8 cellular contexts compared by ENCODE assay signal in genomic region chr7:92528188-92528957, GRCh38. TPM values are rescaled to one million over a fixed set of nuclear protein-coding genes. Genes with fewer than 3 reads are reported as not detected.
A peak's percentile ranks its signal among the peaks of the same experiment; 100 is the strongest.
DNase-seq lines count a peak whose midpoint lies in the region; ATAC-seq, FAIRE-seq and TF ChIP-seq lines count a peak whose summit lies in the region.

PEX1 (minus strand) TSS chr7:92528520; CDS start chr7:92528435, 85 bp downstream.
RBM48 (plus strand) TSS chr7:92528795; CDS start chr7:92528814, 19 bp downstream.

- peak within 1 kb of the TSS; percentile 95 for H3K4me3 ChIP-seq in IMR-90 (ENCODE audit: insufficient read depth, low read depth, low read length)
- peak within 1 kb of the TSS; percentile 84 for H3K4me3 ChIP-seq in OCI-LY7 (ENCODE audit: low read depth, low read length, poor library complexity, severe bottlenecking)
- peak within 1 kb of the TSS; percentile 88 to 100 (median 95) for H3K4me3 ChIP-seq in endothelial cell of umbilical vein (replicated peaks in 1 of 3; ENCODE audit: insufficient read depth in 1 of 3, low read depth in 1 of 3, low read length in 3 of 3)

- intact Hi-C loops in IMR-90 (cut with micrococcal nuclease) (loop anchor here (1.0 to 5.0 kb wide), 4 partner anchors 59 to 529 kb away; no protein-coding TSS in a partner anchor), OCI-LY7 (cut with micrococcal nuclease; ENCODE audit: unreplicated experiment) (loop anchor here (2.0 to 5.0 kb wide), 5 partner anchors 59 to 704 kb away; partner anchors contain the start of genes AKAP9 and VPS50), endothelial cell of umbilical vein (cut with micrococcal nuclease) (loop anchor here (1.0 to 5.0 kb wide), 7 partner anchors 62 to 704 kb away; partner anchors contain the start of genes ANKIB1, CDK6, FAM133B and KRIT1)

- H4K5ac ChIP-seq in IMR-90 (ENCODE audit: low read depth, low read length): peak within 1 kb of the TSS; percentile 99

- peak within 1 kb of the TSS; percentile 99 for H3K23ac ChIP-seq in IMR-90 (ENCODE audit: low read depth, low read length)

- H2AK9ac ChIP-seq in IMR-90 (replicated peaks; ENCODE audit: low read depth, low read length, poor library complexity): peak within 1 kb of the TSS; percentile 83

- peak; percentile 1; the same call in 1 of the 2 replicates for TF ChIP-seq RAD21 in IMR-90 (IDR thresholded peaks at IDR 0.05; ENCODE audit: low read length)

- POLR2A ChIA-PET in IMR-90 (lab: Charles Lee; ENCODE audit: unreplicated experiment): interaction anchor here (1.0 kb wide), 2 partner anchors 84 to 308 kb away, joined by 5 to 14 read pairs; partner anchors contain the start of gene CDK6
- POLR2A ChIA-PET in OCI-LY7 (lab: Charles Lee): interaction anchor here (0.6 to 2.2 kb wide), 30 partner anchors 11 to 1789 kb away, joined by 3 to 10 read pairs (median 4); partner anchors contain the start of genes AKAP9, FAM133B and SAMD9
- POLR2A ChIA-PET in endothelial cell of umbilical vein (lab: Charles Lee): interaction anchor here (0.6 to 1.1 kb wide), 7 partner anchors 10 to 741 kb away, joined by 3 to 7 read pairs (median 3); no protein-coding TSS in a partner anchor

- peak within 1 kb of the TSS; percentile 98 for H3K4ac ChIP-seq in IMR-90 (ENCODE audit: low read depth, low read length)

- peak; percentile 97 for FAIRE-seq in endothelial cell of umbilical vein (lab: Jason Lieb, UNC)

- peak within 1 kb of the TSS; percentile 85 for H2BK5ac ChIP-seq in IMR-90 (ENCODE audit: low read depth, low read length, poor library complexity, severe bottlenecking)

- CTCF ChIA-PET in IMR-90 (lab: Yijun Ruan, JAX): interaction anchor here (0.6 to 1.3 kb wide), 4 partner anchors 10 to 1421 kb away, joined by 3 to 6 read pairs (median 4); no protein-coding TSS in a partner anchor
- CTCF ChIA-PET in OCI-LY7 (lab: Charles Lee; ENCODE audit: unreplicated experiment): interaction anchor here (0.5 to 1.3 kb wide), 10 partner anchors 11 to 308 kb away, joined by 3 to 6 read pairs (median 4); partner anchors contain the start of genes CDK6, FAM133B and GATAD1
- CTCF ChIA-PET in endothelial cell of umbilical vein (lab: Charles Lee): interaction anchor here (0.5 to 1.6 kb wide), 22 partner anchors 10 to 698 kb away, joined by 3 to 13 read pairs (median 4); partner anchors contain the start of genes FAM133B, GATAD1 and MTERF1

- H3K36me3 ChIP-seq in IMR-90 (ENCODE audit: control insufficient read depth, insufficient read depth, low read length) (peaks cover 4% of the 10 kb centered on the region; the same call in 1 of the 2 replicates), OCI-LY7 (ENCODE audit: insufficient read depth, low read length) (peaks cover 42% of the 10 kb centered on the region), endothelial cell of umbilical vein (ENCODE audit: control insufficient read depth in 2 of 2, extremely low read depth in 1 of 2, insufficient read depth in 2 of 2, low read length in 2 of 2) (peaks cover 0 to 11% of the 10 kb centered on the region in 2 experiments)

- TF ChIP-seq POLR2A in IMR-90 (IDR thresholded peaks at IDR 0.05; ENCODE audit: low read depth, low read length) (peak; percentile 89), endothelial cell of umbilical vein (IDR thresholded peaks at IDR 0.05; ENCODE audit: low read depth, low read length) (peak; percentile 70)

- no peaks in the 10 kb centered on the region; the same call in 1 of the 2 replicates for H3K9me1 ChIP-seq in IMR-90 (ENCODE audit: insufficient read depth, low read length)
- H3K9me1 ChIP-seq in endothelial cell of umbilical vein (replicated peaks; ENCODE audit: control insufficient read depth, extremely low read depth, insufficient read depth, low read length): no peaks in the 10 kb centered on the region

- H3K79me1 ChIP-seq in IMR-90 (ENCODE audit: low read depth in 1 of 2, low read length in 2 of 2): peaks cover 25 to 46% of the 10 kb centered on the region in 2 experiments

- 0% methylated on average over 28 of the region's 79 CpGs; no CpG with 5 or more reads in 1 of the 2 experiments for WGBS in IMR-90 (ENCODE audit: extremely low coverage in 2 of 2, insufficient read length in 1 of 2), 2 experiments

- H3K79me2 ChIP-seq in OCI-LY7 (ENCODE audit: insufficient read depth, low read depth, low read length) (peaks cover 51% of the 10 kb centered on the region), endothelial cell of umbilical vein (ENCODE audit: control insufficient read depth, insufficient read depth, low read length) (peaks cover 12% of the 10 kb centered on the region)

- H2BK120ac ChIP-seq in IMR-90 (ENCODE audit: low read depth, low read length): peak within 1 kb of the TSS; percentile 83

- in situ Hi-C loops in IMR-90 (cut with MboI; ENCODE audit: low sequenced_read_pairs): no loop called here

- H3K18ac ChIP-seq in IMR-90 (ENCODE audit: low read depth, low read length): peak within 1 kb of the TSS; percentile 75

- TF ChIP-seq CTCF in IMR-90 (conservative IDR thresholded peaks at IDR 0.05; ENCODE audit: low read depth, low read length) (peak; percentile 49), OCI-LY7 (conservative IDR thresholded peaks at IDR 0.05; ENCODE audit: low read length) (peak; percentile 78), endothelial cell of umbilical vein (IDR thresholded peaks at IDR 0.05; ENCODE audit: extremely low read depth in 1 of 2, insufficient read depth in 1 of 2, low read depth in 1 of 2, low read length in 2 of 2) (peak; percentile 34 to 50)

- H3K56ac ChIP-seq in IMR-90 (ENCODE audit: extremely low read depth, insufficient read depth, low read length): peak within 1 kb of the TSS; percentile 90

- peaks cover 2% of the 10 kb centered on the region; the same call in 1 of the 2 replicates for H3K4me1 ChIP-seq in IMR-90 (ENCODE audit: control insufficient read depth, insufficient read depth, low read length)
- peaks cover 14% of the 10 kb centered on the region for H3K4me1 ChIP-seq in OCI-LY7 (ENCODE audit: insufficient read depth, low read length, poor library complexity, severe bottlenecking)
- peaks cover 15% of the 10 kb centered on the region for H3K4me1 ChIP-seq in endothelial cell of umbilical vein (ENCODE audit: control insufficient read depth, extremely low read depth, insufficient read depth, low read length)

- no peaks in the 10 kb centered on the region for H4K20me1 ChIP-seq in IMR-90 (ENCODE audit: insufficient read depth, low read length)
- no peaks in the 10 kb centered on the region for H4K20me1 ChIP-seq in OCI-LY7 (ENCODE audit: insufficient read depth, low read length)
- no peaks in the 10 kb centered on the region for H4K20me1 ChIP-seq in endothelial cell of umbilical vein (replicated peaks; ENCODE audit: control insufficient read depth, extremely low read depth, insufficient read depth, low read length)

- H3K9ac ChIP-seq in IMR-90 (ENCODE audit: low read depth, low read length) (peak within 1 kb of the TSS; percentile 95), endothelial cell of umbilical vein (replicated peaks; ENCODE audit: extremely low read depth, insufficient read depth, low read length) (peak within 1 kb of the TSS; percentile 95)

- H2AFZ ChIP-seq in IMR-90 (replicated peaks; ENCODE audit: low read length, poor library complexity) (peak within 1 kb of the TSS; percentile 98), OCI-LY7 (ENCODE audit: low read length) (peak within 1 kb of the TSS; percentile 92), endothelial cell of umbilical vein (ENCODE audit: low read depth, low read length) (peak within 1 kb of the TSS; percentile 94)

- DNase-seq in DMS153 (lab: John Stamatoyannopoulos, UW): peak; percentile 99
- DNase-seq in IMR-90: peak; percentile 99
- DNase-seq in OCI-LY7 (ENCODE audit: low spot score): peak; percentile 99
- DNase-seq in activated T-cell treated with anti-CD3 and anti-CD28 coated beads for 1 hour (ENCODE audit: low read depth): peak; percentile 89
- peak; percentile 100 for DNase-seq in endothelial cell of umbilical vein (ENCODE audit: low read depth, low spot score)
- peak; percentile 99 for DNase-seq in midbrain (lab: John Stamatoyannopoulos, UW)
- peak; percentile 90 to 91 for DNase-seq in stimulated activated CD8-positive, alpha-beta memory T cell treated with anti-CD3 and anti-CD28 coated beads, Interleukin-2, amount 100 ng/mL, for 1 hour (ENCODE audit: low read depth in 2 of 2)

- H3K14ac ChIP-seq in IMR-90 (replicated peaks; ENCODE audit: low read depth, low read length): peak within 1 kb of the TSS; percentile 95

- H3K4me2 ChIP-seq in IMR-90 (ENCODE audit: low read depth, low read length): peak within 1 kb of the TSS; percentile 97
- H3K4me2 ChIP-seq in OCI-LY7 (ENCODE audit: low read length): peak within 1 kb of the TSS; percentile 90
- peak within 1 kb of the TSS; percentile 88 for H3K4me2 ChIP-seq in endothelial cell of umbilical vein (ENCODE audit: insufficient read depth, low read length)

- H4K91ac ChIP-seq in IMR-90 (ENCODE audit: insufficient read depth, low read depth, low read length): peak within 1 kb of the TSS; percentile 91

- H2BK15ac ChIP-seq in IMR-90 (ENCODE audit: low read depth, low read length): peak within 1 kb of the TSS; percentile 17; the same call in 1 of the 3 replicates

- peak within 1 kb of the TSS; percentile 90 for H2AK5ac ChIP-seq in IMR-90 (ENCODE audit: low read depth, low read length)

- dilution Hi-C loops in IMR-90 (cut with HindIII; ENCODE audit: low sequenced_read_pairs, unreplicated experiment): no loop called here
- dilution Hi-C loops in endothelial cell of umbilical vein (cut with MboI; ENCODE audit: extremely low pct_ligation_motif_present, low sequenced_read_pairs): no loop called here

- H4K8ac ChIP-seq in IMR-90 (ENCODE audit: low read depth in 2 of 2, low read length in 2 of 2): peak within 1 kb of the TSS; percentile 93 to 100

- no peaks in the 10 kb centered on the region for H3K27me3 ChIP-seq in IMR-90 (ENCODE audit: control insufficient read depth, insufficient read depth, low read length)
- no peaks in the 10 kb centered on the region for H3K27me3 ChIP-seq in endothelial cell of umbilical vein (ENCODE audit: control insufficient read depth in 2 of 2, insufficient read depth in 2 of 2, low read length in 2 of 2)

- H3K9me2 ChIP-seq in OCI-LY7 (ENCODE audit: insufficient read depth, low read length): no peaks in the 10 kb centered on the region

- H3K9me3 ChIP-seq in IMR-90 (ENCODE audit: control insufficient read depth, insufficient read depth, low read length) (no peaks in the 10 kb centered on the region), OCI-LY7 (ENCODE audit: low read length) (no peaks in the 10 kb centered on the region), endothelial cell of umbilical vein (replicated peaks; ENCODE audit: control insufficient read depth, insufficient read depth, low read length) (no peaks in the 10 kb centered on the region)

- 0 out of 2 replicates have a peak within 1 kb of the TSS, but pooled peaks have one; percentile 6 for H2BK20ac ChIP-seq in IMR-90 (ENCODE audit: low read depth, low read length)

- peak; percentile 94 for ATAC-seq in GM21528 (IDR thresholded peaks at IDR 0.05; ENCODE audit: low FRiP score, unreplicated experiment)
- peak; percentile 97 for ATAC-seq in IMR-90 (ENCODE audit: low read depth)

- H3K27ac ChIP-seq in IMR-90 (ENCODE audit: insufficient read depth, low read length) (peak within 1 kb of the TSS; percentile 92), OCI-LY7 (ENCODE audit: low read depth, low read length, poor library complexity, severe bottlenecking) (peak within 1 kb of the TSS; percentile 81), endothelial cell of umbilical vein (ENCODE audit: insufficient read depth, low read depth, low read length) (peak within 1 kb of the TSS; percentile 91)

- no TSS peak for BruUV-seq in IMR-90 (replicated peaks; lab: Mats Ljungman, UMichigan)
- no TSS peak for BruUV-seq in OCI-LY7 (replicated peaks; lab: Mats Ljungman, UMichigan)
- no TSS peak for BruUV-seq in endothelial cell of umbilical vein (replicated peaks; lab: Mats Ljungman, UMichigan)

RNA-seq across cellular contexts. Expression of gene PEX1, which starts in this region (rescaled TPM):
- total RNA-seq in IMR-90 (2012; rRNA removed) (12.7 and 13.9 TPM in 2 replicates), OCI-LY7 (2022) (36.0 and 47.4 TPM in 2 replicates), endothelial cell of umbilical vein (10.7 and 11.7 TPM in 2 replicates)
- polyA plus RNA-seq in IMR-90 (2012; rRNA removed) (6.8 and 8.1 TPM in 2 replicates), endothelial cell of umbilical vein (6.6 and 8.4 TPM in 2 replicates)
- 1.3 and 1.4 TPM in 2 replicates for polyA plus RNA-seq in IMR-90 (2012; cell fraction: cytosol; rRNA removed)
- 5.0 and 39.0 TPM in 2 replicates for polyA plus RNA-seq in IMR-90 (2012; cell fraction: nucleus; rRNA removed; ENCODE audit: low replicate concordance)
- total RNA-seq in OCI-LY7 (2014; rRNA removed; shearing (Covaris generic)): 28.3 and 28.7 TPM in 2 replicates
- polyA plus RNA-seq in endothelial cell of umbilical vein (2011; cell fraction: cytosol; rRNA removed): 5.6 and 6.0 TPM in 2 replicates
- polyA plus RNA-seq in endothelial cell of umbilical vein (2011; cell fraction: nucleus; rRNA removed): 51.0 and 59.8 TPM in 2 replicates
- 6.9 and 8.7 TPM in 2 replicates for polyA plus RNA-seq in endothelial cell of umbilical vein (2012)
- polyA minus RNA-seq in endothelial cell of umbilical vein: 10.8 and 12.8 TPM in 2 replicates
- polyA minus RNA-seq in endothelial cell of umbilical vein (2011; cell fraction: cytosol; rRNA and poly(A)+ RNA removed): 5.2 TPM
- polyA minus RNA-seq in endothelial cell of umbilical vein (2011; cell fraction: nucleus; rRNA and poly(A)+ RNA removed): 18.3 and 22.6 TPM in 2 replicates

RNA-seq across cellular contexts. Expression of gene RBM48, which starts in this region (rescaled TPM):
- total RNA-seq in IMR-90 (2012; rRNA removed): 5.6 and 10.6 TPM in 2 replicates
- 3.2 and 5.1 TPM in 2 replicates for polyA plus RNA-seq in IMR-90 (2012; rRNA removed)
- 0.69 and 1.2 TPM in 2 replicates for polyA plus RNA-seq in IMR-90 (2012; cell fraction: cytosol; rRNA removed)
- polyA plus RNA-seq in IMR-90 (2012; cell fraction: nucleus; rRNA removed; ENCODE audit: low replicate concordance): 2.5 and 12.0 TPM in 2 replicates
- total RNA-seq in OCI-LY7 (2014; rRNA removed; shearing (Covaris generic)): 7.7 and 10.7 TPM in 2 replicates
- total RNA-seq in OCI-LY7 (2022): 15.1 and 15.7 TPM in 2 replicates
- total RNA-seq in endothelial cell of umbilical vein: 12.0 and 13.1 TPM in 2 replicates
- 9.6 and 9.8 TPM in 2 replicates for polyA plus RNA-seq in endothelial cell of umbilical vein
- polyA plus RNA-seq in endothelial cell of umbilical vein (2011; cell fraction: cytosol; rRNA removed): 4.9 and 5.0 TPM in 2 replicates
- polyA plus RNA-seq in endothelial cell of umbilical vein (2011; cell fraction: nucleus; rRNA removed): 21.9 and 28.7 TPM in 2 replicates
- polyA plus RNA-seq in endothelial cell of umbilical vein (2012): 6.9 and 10.6 TPM in 2 replicates
- 8.0 and 13.9 TPM in 2 replicates for polyA minus RNA-seq in endothelial cell of umbilical vein
- 5.4 TPM for polyA minus RNA-seq in endothelial cell of umbilical vein (2011; cell fraction: cytosol; rRNA and poly(A)+ RNA removed)
- 19.9 and 29.5 TPM in 2 replicates for polyA minus RNA-seq in endothelial cell of umbilical vein (2011; cell fraction: nucleus; rRNA and poly(A)+ RNA removed)

Comparison
In these comparisons a context has a peak if more than half of its experiments do, and no peak if none do; other contexts are left out.
1. Peak in every context shown above with its lines: DNase-seq, ATAC-seq, H3K4me3 ChIP-seq and H3K27ac ChIP-seq.